ENCODE assay signal across 12 cellular contexts in the genomic region with DNA sequence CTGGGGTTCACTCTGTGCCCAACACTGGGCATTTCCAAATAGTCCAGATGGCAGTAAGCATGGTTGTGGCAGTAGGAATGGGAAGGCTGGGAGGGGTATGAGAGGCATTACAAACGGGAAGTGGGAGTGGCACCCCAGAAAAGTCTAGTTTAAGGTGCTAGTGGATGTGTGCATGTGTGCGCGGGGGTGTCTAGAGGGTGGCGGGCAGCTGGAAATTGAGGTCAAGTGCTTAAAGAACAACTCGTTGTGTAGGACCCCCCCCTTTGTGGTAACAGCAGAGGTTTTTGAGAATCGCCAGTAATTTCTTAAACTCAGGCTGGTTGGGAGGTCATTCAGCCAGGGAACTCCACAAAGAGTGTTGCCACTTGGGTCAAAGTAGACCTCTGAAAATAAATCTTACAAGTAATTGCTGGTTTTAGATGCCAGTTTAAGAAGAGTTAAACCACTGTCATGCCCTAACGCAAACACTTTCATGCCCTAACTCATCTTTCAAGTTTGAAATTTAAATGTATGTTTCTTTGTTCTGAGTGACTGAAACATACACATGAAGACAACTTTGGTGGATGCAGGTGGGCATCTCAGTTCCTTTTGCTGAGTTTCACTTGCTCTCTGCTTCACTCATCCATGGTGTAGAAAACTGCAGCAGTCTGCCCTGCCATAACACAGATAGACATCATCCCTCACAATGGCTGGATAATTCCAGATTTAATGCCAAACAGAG.
A peak's percentile ranks its signal among the peaks of the same experiment; 100 is the strongest.
DNase-seq lines count a peak whose midpoint lies in the region; ATAC-seq and TF ChIP-seq lines count a peak whose summit lies in the region.
"Had no signal": no experiment of that assay in that cellular context is flagged by ENCODE, and none has a peak within 500 bp of the region (broad histone marks: within the 10 kb centered on the region; RNA-seq: fewer than 3 reads in every experiment).

No MANE protein-coding gene starts in this region.

- H3K4me3 Mint-ChIP-seq in T-helper 17 cell = no peak overlapping the region
- H3K4me3 Mint-ChIP-seq: activated CD4-positive, alpha-beta memory T cell treated with anti-CD3 and anti-CD28 coated beads, Interleukin-2, amount 10 ng/mL, durations not matched to agents 7 days and 5 days; nephron had no signal

- intact Hi-C loops in stomach (cut with DNase I; ENCODE audit: low total_unique reads) = no loop called here

- H3K36me3 ChIP-seq in stomach = peaks cover 0 to 41% (median 24%) of the 10 kb centered on the region in 4 donors

- no peak overlapping the region for H3K4me3 ChIP-seq in stomach

- H3K27ac ChIP-seq in stomach = peak overlapping the region in 1 of 5 donors; percentile 32

- no peaks in the 10 kb centered on the region for H3K4me1 ChIP-seq in stomach

- no peaks in the 10 kb centered on the region for H3K9me3 ChIP-seq in T-helper 17 cell (ENCODE audit: control insufficient read depth, low read length, poor library complexity, severe bottlenecking)
- no peaks in the 10 kb centered on the region for H3K9me3 ChIP-seq in stomach

- WGBS in stomach, 5 donors = 76 to 93% (median 84%) methylated on average over 7 of the region's 7 CpGs

- H3K4me1 Mint-ChIP-seq in T-helper 17 cell = peaks cover 22% of the 10 kb centered on the region
- H3K4me1 Mint-ChIP-seq: nephron had no signal

- peak overlapping the region; percentile 59 for H3K27ac Mint-ChIP-seq in T-helper 17 cell
- H3K27ac Mint-ChIP-seq: activated CD4-positive, alpha-beta memory T cell treated with anti-CD3 and anti-CD28 coated beads, Interleukin-2, amount 10 ng/mL, durations not matched to agents 7 days and 5 days; nephron had no signal

- no peaks in the 10 kb centered on the region for H3K27me3 Mint-ChIP-seq in T-helper 17 cell
- H3K27me3 Mint-ChIP-seq: activated CD4-positive, alpha-beta memory T cell treated with anti-CD3 and anti-CD28 coated beads, Interleukin-2, amount 10 ng/mL, durations not matched to agents 7 days and 5 days had no signal

- TF ChIP-seq EP300 in stomach (IDR thresholded peaks at IDR 0.05) = no peak

- ATAC-seq in GM18499 (IDR thresholded peaks at IDR 0.05; ENCODE audit: insufficient read depth, unreplicated experiment) (peak; percentile 76), GM21360 (IDR thresholded peaks at IDR 0.05; ENCODE audit: unreplicated experiment) (peak; percentile 75), HG03064 (IDR thresholded peaks at IDR 0.05; ENCODE audit: low read depth, unreplicated experiment) (peak; percentile 82), T-helper 17 cell (peak; percentile 72)

- DNase-seq in T-helper 17 cell (no peak), stomach (no peak), NCI-H82 treated with DMSO at 0.1 percent for 48 hours (lab: John Stamatoyannopoulos, UW; ENCODE audit: unreplicated experiment) (no peak), globus pallidus (ENCODE audit: low spot score) (no peak)
- no peak for DNase-seq in activated CD8-positive, alpha-beta memory T cell treated with anti-CD3 and anti-CD28 coated beads, Interleukin-2, amount 50 U/mL, for 4 hours
- DNase-seq: activated CD4-positive, alpha-beta memory T cell treated with anti-CD3 and anti-CD28 coated beads, Interleukin-2, amount 10 ng/mL, durations not matched to agents 7 days and 5 days; NCI-H2029 treated with DMSO at 0.1 percent for 48 hours; Right ventricle myocardium superior had no signal

- no peaks in the 10 kb centered on the region for H3K27me3 ChIP-seq in stomach

- TF ChIP-seq CTCF in stomach (IDR thresholded peaks at IDR 0.05) = no peak

- no peak for TF ChIP-seq POLR2A in stomach (IDR thresholded peaks at IDR 0.05)

- peaks cover 6% of the 10 kb centered on the region for H3K36me3 Mint-ChIP-seq in T-helper 17 cell (ENCODE audit: low read depth)
